8 cellular contexts compared by ENCODE assay signal in genomic region chr17:81967533-81968395, GRCh38. TPM values are rescaled to one million over a fixed set of nuclear protein-coding genes. Genes with fewer than 3 reads are reported as not detected.
DNase-seq lines count a peak whose midpoint lies in the region; ATAC-seq and TF ChIP-seq lines count a peak whose summit lies in the region.

No MANE protein-coding gene starts in this region.

- no peaks in the 10 kb centered on the region for H3K9me3 Mint-ChIP-seq in activated naive CD4-positive, alpha-beta T cell treated with anti-CD3 and anti-CD28 coated beads, Interleukin-2, amount 50 U/mL, for 72 hours

- peak overlapping the region; percentile 60 to 81 for H3K27ac Mint-ChIP-seq in activated naive CD4-positive, alpha-beta T cell treated with anti-CD3 and anti-CD28 coated beads, Interleukin-2, amount 50 U/mL, for 72 hours

- DNase-seq in Daoy (ENCODE audit: low read depth) (peak; percentile 73), HuH-7 (ENCODE audit: low spot score) (peak; percentile 96), SJSA1 (ENCODE audit: low read depth in 1 of 2, low spot score in 2 of 2) (peak; percentile 62 to 80), heart right ventricle (peak; percentile 79), renal cortical epithelial cell (ENCODE audit: low read depth) (peak; percentile 58), uterus (peak; percentile 56 to 73)
- DNase-seq in activated naive CD4-positive, alpha-beta T cell treated with anti-CD3 and anti-CD28 coated beads, Interleukin-2, amount 50 U/mL, for 72 hours (ENCODE audit: low spot score in 2 of 2): peak; percentile 86 to 88

- H3K4me3 ChIP-seq in SJSA1 (no peak overlapping the region), heart right ventricle (peak overlapping the region in 8 of 10 donors; percentile 3 to 29 (median 20)), uterus (no peak overlapping the region)

- H3K36me3 ChIP-seq in SJSA1 (no peaks in the 10 kb centered on the region), heart right ventricle (no peaks in the 10 kb centered on the region), uterus (no peaks in the 10 kb centered on the region)

- H3K27ac ChIP-seq in SJSA1 (no peak overlapping the region), heart right ventricle (peak overlapping the region in 2 of 10 donors; percentile 36 to 46), uterus (no peak overlapping the region)

- peaks cover 10% of the 10 kb centered on the region for H3K4me1 ChIP-seq in SJSA1 (replicated peaks)
- peaks cover 3 to 28% (median 19%) of the 10 kb centered on the region in 9 donors for H3K4me1 ChIP-seq in heart right ventricle
- H3K4me1 ChIP-seq in uterus: no peaks in the 10 kb centered on the region

- no peaks in the 10 kb centered on the region for H3K36me3 Mint-ChIP-seq in activated naive CD4-positive, alpha-beta T cell treated with anti-CD3 and anti-CD28 coated beads, Interleukin-2, amount 50 U/mL, for 72 hours

- no peak for TF ChIP-seq POLR2A in uterus (IDR thresholded peaks at IDR 0.05)

- H3K9me3 ChIP-seq in SJSA1 (replicated peaks) (no peaks in the 10 kb centered on the region), heart right ventricle (no peaks in the 10 kb centered on the region), uterus (no peaks in the 10 kb centered on the region)

- peaks cover 39% of the 10 kb centered on the region for H3K27me3 ChIP-seq in SJSA1 (replicated peaks)
- H3K27me3 ChIP-seq in heart right ventricle: peaks cover 0 to 83% (median 38%) of the 10 kb centered on the region in 7 donors
- H3K27me3 ChIP-seq in uterus: no peaks in the 10 kb centered on the region

- intact Hi-C loops in heart right ventricle (cut with DNase I) (loop anchor here in 4 of 10 donors (2.0 to 10.0 kb wide), 3 partner anchors 40 to 187 kb away; no protein-coding TSS in a partner anchor), uterus (cut with DNase I; ENCODE audit: low total_unique reads) (no loop called here)

- TF ChIP-seq CTCF in heart right ventricle (IDR thresholded peaks at IDR 0.05) (no peak), uterus (IDR thresholded peaks at IDR 0.05) (no peak)

- peak; percentile 98 to 99 for ATAC-seq in activated naive CD4-positive, alpha-beta T cell treated with anti-CD3 and anti-CD28 coated beads, Interleukin-2, amount 50 U/mL, for 72 hours
- peak; percentile 84 to 95 (median 89) for ATAC-seq in heart right ventricle
- no peak for ATAC-seq in HG03520 (IDR thresholded peaks at IDR 0.05; ENCODE audit: unreplicated experiment)

- 12 to 15% methylated on average over 36 of the region's 36 CpGs for WGBS in heart right ventricle, 2 donors

RNA-seq across cellular contexts. Expression of gene NOTUM, which starts 6.8 kb away (rescaled TPM):
- 0.11 and 0.51 TPM in 2 replicates for total RNA-seq in Daoy (2014; rRNA removed; shearing (Covaris generic))
- 1.4 and 2.4 TPM in 2 replicates for total RNA-seq in SJSA1 (2014; rRNA removed; shearing (Covaris generic))
- 1 to 10 TPM in 1 of 2 donors, under 1 TPM in 1; 0.39 to 1.1 TPM for total RNA-seq in activated naive CD4-positive, alpha-beta T cell treated with anti-CD3 and anti-CD28 coated beads, Interleukin-2, amount 50 U/mL, for 72 hours
- total RNA-seq in heart right ventricle: 1 to 10 TPM in 1 of 10 donors, under 1 TPM in 4, not detected in 5; 0.27 to 1.5 (median 0.65) TPM
- polyA plus RNA-seq in heart right ventricle: under 1 TPM; 0.22 to 0.74 TPM
- total RNA-seq in renal cortical epithelial cell: 0.05 TPM in 1 of 2 replicates, not detected in the other
- 1 to 10 TPM in 1 of 4 donors, not detected in 3; 5.0 TPM for total RNA-seq in uterus

RNA-seq across cellular contexts. Expression of gene ASPSCR1, which starts 9.7 kb away (rescaled TPM):
- 41.3 and 43.5 TPM in 2 replicates for total RNA-seq in Daoy (2014; rRNA removed; shearing (Covaris generic))
- total RNA-seq in SJSA1 (2014; rRNA removed; shearing (Covaris generic)): 38.5 and 55.4 TPM in 2 replicates
- total RNA-seq in activated naive CD4-positive, alpha-beta T cell treated with anti-CD3 and anti-CD28 coated beads, Interleukin-2, amount 50 U/mL, for 72 hours: 10 to 100 TPM; 19.7 to 62.3 TPM
- total RNA-seq in heart right ventricle (10 to 100 TPM; 19.9 to 38.2 (median 22.6) TPM), renal cortical epithelial cell (12.6 and 18.8 TPM in 2 replicates), uterus (10 to 100 TPM in 2 of 4 donors, 1 to 10 TPM in 2; 3.5 to 34.2 (median 13.6) TPM)
- 100 to 1,000 TPM in 1 of 2 donors, 10 to 100 TPM in 1; 40.5 to 115 TPM for polyA plus RNA-seq in heart right ventricle

RNA-seq across cellular contexts. Expression of gene MYADML2, which starts 20.7 kb away (rescaled TPM):
- not detected in 2 replicates for total RNA-seq in Daoy (2014; rRNA removed; shearing (Covaris generic))
- not detected in 2 replicates for total RNA-seq in SJSA1 (2014; rRNA removed; shearing (Covaris generic))
- total RNA-seq in activated naive CD4-positive, alpha-beta T cell treated with anti-CD3 and anti-CD28 coated beads, Interleukin-2, amount 50 U/mL, for 72 hours: not detected
- total RNA-seq in heart right ventricle (1 to 10 TPM in 9 of 10 donors, under 1 TPM in 1; 0.92 to 8.6 (median 5.0) TPM), renal cortical epithelial cell (not detected in 2 replicates), uterus (not detected)
- 1 to 10 TPM in 1 of 2 donors, under 1 TPM in 1; 0.26 to 4.3 TPM for polyA plus RNA-seq in heart right ventricle

RNA-seq across cellular contexts. Expression of gene PYCR1, which starts 30.7 kb away (rescaled TPM):
- total RNA-seq in Daoy (2014; rRNA removed; shearing (Covaris generic)): 112 and 116 TPM in 2 replicates
- 67.3 and 83.5 TPM in 2 replicates for total RNA-seq in SJSA1 (2014; rRNA removed; shearing (Covaris generic))
- 10 to 100 TPM; 30.3 to 75.1 TPM for total RNA-seq in activated naive CD4-positive, alpha-beta T cell treated with anti-CD3 and anti-CD28 coated beads, Interleukin-2, amount 50 U/mL, for 72 hours
- total RNA-seq in heart right ventricle (1 to 10 TPM; 2.8 to 7.4 (median 3.8) TPM), renal cortical epithelial cell (69.3 and 122 TPM in 2 replicates), uterus (10 to 100 TPM in 2 of 4 donors, 1 to 10 TPM in 2; 4.2 to 81.5 (median 8.1) TPM)
- polyA plus RNA-seq in heart right ventricle: 10 to 100 TPM in 1 of 2 donors, 1 to 10 TPM in 1; 1.2 to 29.6 TPM

RNA-seq across cellular contexts. Expression of gene MAFG, which starts 40.2 kb away (rescaled TPM):
- total RNA-seq in Daoy (2014; rRNA removed; shearing (Covaris generic)): 17.2 and 20.9 TPM in 2 replicates
- 25.2 and 30.9 TPM in 2 replicates for total RNA-seq in SJSA1 (2014; rRNA removed; shearing (Covaris generic))
- total RNA-seq in activated naive CD4-positive, alpha-beta T cell treated with anti-CD3 and anti-CD28 coated beads, Interleukin-2, amount 50 U/mL, for 72 hours: 10 to 100 TPM; 19.6 to 35.2 TPM
- total RNA-seq in heart right ventricle: 10 to 100 TPM; 10.8 to 30.9 (median 16.3) TPM
- polyA plus RNA-seq in heart right ventricle: 10 to 100 TPM; 10.5 to 10.6 TPM
- total RNA-seq in renal cortical epithelial cell: 11.3 and 14.4 TPM in 2 replicates
- total RNA-seq in uterus: 10 to 100 TPM in 3 of 4 donors, 1 to 10 TPM in 1; 9.7 to 23.1 (median 12.7) TPM

Comparison
In these comparisons a context has a peak if more than half of its experiments do, and no peak if none do; other contexts are left out.
1. H3K4me3 ChIP-seq: peak in heart right ventricle (8 of 10); none in SJSA1 (single experiment) and uterus (0 of 2).
2. Peak in every context shown above with its lines, with median percentiles within 50 percentile points of each other: DNase-seq.